ENCODE assay signal across 8 cellular contexts in genomic region chr19:48836089-48837017, GRCh38. TPM values are rescaled to one million over a fixed set of nuclear protein-coding genes. Genes with fewer than 3 reads are reported as not detected.
A peak's percentile ranks its signal among the peaks of the same experiment; 100 is the strongest.
DNase-seq lines count a peak whose midpoint lies in the region; ATAC-seq lines count a peak whose summit lies in the region.

Gene HSD17B14, minus strand, starts transcription at chr19:48836491. Its CDS starts 80 bp downstream, at chr19:48836411.

- H3K27ac ChIP-seq in epithelial cell of prostate (peak within 1 kb of the TSS; percentile 20), muscle layer of colon (ENCODE audit: low read depth, low read length) (peak within 1 kb of the TSS; percentile 80)

- H3K27me3 ChIP-seq in muscle layer of colon (ENCODE audit: control insufficient read depth in 1 of 2, insufficient read depth in 2 of 2, low read length in 2 of 2), result no peaks in the 10 kb centered on the region

- peak; percentile 15 for DNase-seq in AG08395 (ENCODE audit: low spot score)
- DNase-seq in SK-MEL-5 (ENCODE audit: low read depth, low spot score), result peak; percentile 60
- DNase-seq in epithelial cell of prostate (ENCODE audit: low read depth, low spot score), result no peak
- no peak for DNase-seq in NCI-H1048 (lab: John Stamatoyannopoulos, UW)
- DNase-seq in RKO (ENCODE audit: low spot score), result no peak
- no peak for DNase-seq in central memory CD4-positive, alpha-beta T cell

- H3K4me1 ChIP-seq in muscle layer of colon (ENCODE audit: insufficient read depth, low read length), result peaks cover 8% of the 10 kb centered on the region

- H3K9ac ChIP-seq in muscle layer of colon (ENCODE audit: low read length), result peak within 1 kb of the TSS; percentile 80

- H3K9me3 ChIP-seq in muscle layer of colon (ENCODE audit: low read length), result no peaks in the 10 kb centered on the region

- peaks cover 3% of the 10 kb centered on the region for H3K36me3 ChIP-seq in muscle layer of colon (ENCODE audit: insufficient read depth, low read length)

- in situ Hi-C loops in SK-MEL-5 (cut with HindIII; ENCODE audit: low pct_unique_long_range_greater_than_20kb, low sequenced_read_pairs), result no loop called here

- ATAC-seq in GM18909 (IDR thresholded peaks at IDR 0.05; ENCODE audit: poor library complexity, unreplicated experiment), result peak; percentile 16

- peak within 1 kb of the TSS; percentile 25 to 53 for H3K4me3 ChIP-seq in muscle layer of colon (ENCODE audit: low read depth in 1 of 2, low read length in 2 of 2)

RNA-seq across cellular contexts. Expression of gene HSD17B14, which starts in this region (rescaled TPM):
- 53.9 and 58.9 TPM in 2 replicates for total RNA-seq in SK-MEL-5 (2014; rRNA removed; shearing (Covaris generic))
- polyA plus RNA-seq in SK-MEL-5 (2015; cell fraction: cytosol; rRNA removed), result 56.0 and 80.0 TPM in 2 replicates
- polyA plus RNA-seq in SK-MEL-5 (2015; cell fraction: nucleus; rRNA removed), result 39.3 and 49.2 TPM in 2 replicates

Comparison
In these comparisons a context has a peak if more than half of its experiments do, and no peak if none do; other contexts are left out.
1. DNase-seq: peak in AG08395 (single experiment) and SK-MEL-5 (single experiment); none in epithelial cell of prostate (single experiment), NCI-H1048 (single experiment), RKO (single experiment) and central memory CD4-positive, alpha-beta T cell (single experiment).